19 cellular contexts compared by ENCODE assay signal in genomic region chr2:25389161-25389560, GRCh38. TPM values are rescaled to one million over a fixed set of nuclear protein-coding genes. Genes with fewer than 3 reads are reported as not detected.
DNase-seq lines count a peak whose midpoint lies in the region; ATAC-seq, FAIRE-seq and TF ChIP-seq lines count a peak whose summit lies in the region.
"Had no signal": no experiment of that assay in that cellular context is flagged by ENCODE, and none has a peak within 500 bp of the region (broad histone marks: within the 10 kb centered on the region; RNA-seq: fewer than 3 reads in every experiment).

No MANE protein-coding gene starts in this region.

- CTCF ChIA-PET in activated CD8-positive, alpha-beta memory T cell treated with anti-CD3 and anti-CD28 coated beads, Interleukin-2, amount 10 ng/mL, durations not matched to agents 7 days and 5 days (lab: Charles Lee) = interaction anchor here (0.9 to 1.0 kb wide), 2 partner anchors 12 to 27 kb away, joined by 3 read pairs; no protein-coding TSS in a partner anchor

- H3K4me1 Mint-ChIP-seq in activated CD8-positive, alpha-beta memory T cell treated with anti-CD3 and anti-CD28 coated beads, Interleukin-2, amount 10 ng/mL, durations not matched to agents 7 days and 5 days = peaks cover 17% of the 10 kb centered on the region

- peak; percentile 31 for DNase-seq in activated CD8-positive, alpha-beta memory T cell treated with anti-CD3 and anti-CD28 coated beads, Interleukin-2, amount 10 ng/mL, durations not matched to agents 7 days and 5 days
- DNase-seq in activated CD8-positive, alpha-beta memory T cell treated with anti-CD3 and anti-CD28 coated beads, Interleukin-2, amount 50 U/mL, for 48 hours = no peak
- DNase-seq in GM12892 (ENCODE audit: insufficient read length) (no peak), posterior vena cava (ENCODE audit: low spot score) (peak; percentile 45)
- no peak for DNase-seq in activated effector memory CD4-positive, alpha-beta T cell treated with anti-CD3 and anti-CD28 coated beads, Interleukin-2, amount 50 U/mL, for 16 hours
- DNase-seq: GM23248, H9, NCI-H1105, NCI-H1694, NCI-H2081, NCI-H2171, NCI-H524 treated with DMSO at 0.1 percent for 48 hours, NCI-H82 had no signal

- H3K9me3 Mint-ChIP-seq in activated CD8-positive, alpha-beta memory T cell treated with anti-CD3 and anti-CD28 coated beads, Interleukin-2, amount 10 ng/mL, durations not matched to agents 7 days and 5 days (ENCODE audit: low read depth) = no peaks in the 10 kb centered on the region
- H3K9me3 Mint-ChIP-seq: H9 had no signal

- H3K4me3 Mint-ChIP-seq in activated CD8-positive, alpha-beta memory T cell treated with anti-CD3 and anti-CD28 coated beads, Interleukin-2, amount 10 ng/mL, durations not matched to agents 7 days and 5 days = no peak overlapping the region
- H3K4me3 Mint-ChIP-seq: H9 had no signal

- no peaks in the 10 kb centered on the region for H3K27me3 Mint-ChIP-seq in activated CD8-positive, alpha-beta memory T cell treated with anti-CD3 and anti-CD28 coated beads, Interleukin-2, amount 10 ng/mL, durations not matched to agents 7 days and 5 days
- H3K27me3 Mint-ChIP-seq: B cell had no signal

- no peak overlapping the region for H3K27ac Mint-ChIP-seq in activated CD8-positive, alpha-beta memory T cell treated with anti-CD3 and anti-CD28 coated beads, Interleukin-2, amount 10 ng/mL, durations not matched to agents 7 days and 5 days
- H3K27ac Mint-ChIP-seq: H9 had no signal

- H3K36me3 Mint-ChIP-seq in activated CD8-positive, alpha-beta memory T cell treated with anti-CD3 and anti-CD28 coated beads, Interleukin-2, amount 10 ng/mL, durations not matched to agents 7 days and 5 days = peaks cover 21% of the 10 kb centered on the region

- no peak for ATAC-seq in activated CD8-positive, alpha-beta memory T cell treated with anti-CD3 and anti-CD28 coated beads, Interleukin-2, amount 10 ng/mL, durations not matched to agents 7 days and 5 days
- ATAC-seq in esophagus mucosa (peak; percentile 23), GM18502 (IDR thresholded peaks at IDR 0.05; ENCODE audit: poor library complexity, unreplicated experiment) (no peak)
- ATAC-seq: A549, Panc1, SK-N-SH treated with all-trans-retinoic acid at 6 μM for 48 hours had no signal

- no peak for TF ChIP-seq POLR2A in GM12892 (IDR thresholded peaks at IDR 0.05; ENCODE audit: low read depth, low read length)

- peak; percentile 30 for FAIRE-seq in GM12892 (lab: Jason Lieb, UNC)
- FAIRE-seq: A549 had no signal

- intact Hi-C loops in posterior vena cava (cut with DNase I) = no loop called here

RNA-seq across cellular contexts. Expression of gene DNMT3A, which starts 47.4 kb away (rescaled TPM):
- 10 to 100 TPM; 59.9 to 70.1 TPM for total RNA-seq in activated CD8-positive, alpha-beta memory T cell treated with anti-CD3 and anti-CD28 coated beads, Interleukin-2, amount 10 ng/mL, durations not matched to agents 7 days and 5 days
- polyA plus RNA-seq in GM12892 (2012; ENCODE audit: missing spikeins) = 16.1 TPM
- total RNA-seq in esophagus mucosa (9.5 TPM), posterior vena cava (10 to 100 TPM; 25.9 to 26.3 TPM)

Comparison
In these comparisons a context has a peak if more than half of its experiments do, and no peak if none do; other contexts are left out.
1. DNase-seq: peak in activated CD8-positive, alpha-beta memory T cell treated with anti-CD3 and anti-CD28 coated beads, Interleukin-2, amount 10 ng/mL, durations not matched to agents 7 days and 5 days (single experiment) and posterior vena cava (single experiment); none in activated CD8-positive, alpha-beta memory T cell treated with anti-CD3 and anti-CD28 coated beads, Interleukin-2, amount 50 U/mL, for 48 hours (single experiment), GM12892 (single experiment) and activated effector memory CD4-positive, alpha-beta T cell treated with anti-CD3 and anti-CD28 coated beads, Interleukin-2, amount 50 U/mL, for 16 hours (single experiment).